11 cellular contexts compared by ENCODE assay signal in genomic region chr12:92064420-92064819, GRCh38.
DNase-seq lines count a peak whose midpoint lies in the region; ATAC-seq, FAIRE-seq and TF ChIP-seq lines count a peak whose summit lies in the region.
"Had no signal": no experiment of that assay in that cellular context is flagged by ENCODE, and none has a peak within 500 bp of the region (broad histone marks: within the 10 kb centered on the region; RNA-seq: fewer than 3 reads in every experiment).

No MANE protein-coding gene starts in this region.

- no peak for TF ChIP-seq EP300 in A549 (IDR thresholded peaks at IDR 0.05)

- H3K9me3 ChIP-seq in A549 (no peaks in the 10 kb centered on the region), neuronal stem cell (replicated peaks in 1 of 2; ENCODE audit: control insufficient read depth in 2 of 2, insufficient read depth in 1 of 2, low read depth in 1 of 2, low read length in 2 of 2) (peaks cover 0 to 8% of the 10 kb centered on the region in 2 donors), WERI-Rb-1 (ENCODE audit: severe bottlenecking) (no peaks in the 10 kb centered on the region)

- H3K9ac ChIP-seq in neuronal stem cell (ENCODE audit: low read depth, low read length, poor library complexity), result no peak overlapping the region

- CTCF ChIA-PET in A549 (lab: Yijun Ruan, JAX), result interaction anchor here (2.0 kb wide), 1 partner anchor 682 kb away, joined by 6 read pairs; no protein-coding TSS in a partner anchor
- CTCF ChIA-PET in activated CD4-positive, alpha-beta T cell treated with anti-CD3 and anti-CD28 coated beads, Interleukin-2, amount 10 ng/mL, durations not matched to agents 7 days and 5 days (lab: Charles Lee), result no interaction called here

- H3K4me1 ChIP-seq in A549, result peaks cover 61% of the 10 kb centered on the region
- peaks cover 0 to 7% of the 10 kb centered on the region in 2 donors for H3K4me1 ChIP-seq in neuronal stem cell (ENCODE audit: control insufficient read depth in 2 of 2, insufficient read depth in 1 of 2, low read depth in 1 of 2, low read length in 2 of 2)

- H3K27ac ChIP-seq in A549, result peak overlapping the region; percentile 73 to 82
- no peak overlapping the region for H3K27ac ChIP-seq in neuronal stem cell (replicated peaks; ENCODE audit: low read length)
- no peak overlapping the region for H3K27ac ChIP-seq in WERI-Rb-1

- peak in 1 of 2 experiments; percentile 49 for DNase-seq in A549 (ENCODE audit: low read depth in 1 of 2, low spot score in 1 of 2)
- peak; percentile 46 for DNase-seq in SHP77 treated with DMSO at 0.1 percent for 48 hours (lab: John Stamatoyannopoulos, UW)
- DNase-seq in left lobe of liver (ENCODE audit: low spot score), result no peak
- no peak for DNase-seq in effector CD8-positive, alpha-beta T cell (lab: John Stamatoyannopoulos, UW)
- DNase-seq in neuronal stem cell (ENCODE audit: low spot score), result no peak
- DNase-seq in WERI-Rb-1, result no peak
- DNase-seq in activated CD4-positive, alpha-beta T cell treated with anti-CD3 and anti-CD28 coated beads, Interleukin-2, amount 10 ng/mL, durations not matched to agents 7 days and 5 days, result no peak
- DNase-seq: Kasumi-1, mesendoderm had no signal

- no peak overlapping the region for H3K14ac ChIP-seq in neuronal stem cell (ENCODE audit: low read length)

- no peak overlapping the region for H3K4me3 Mint-ChIP-seq in activated CD4-positive, alpha-beta T cell treated with anti-CD3 and anti-CD28 coated beads, Interleukin-2, amount 10 ng/mL, durations not matched to agents 7 days and 5 days

- H2BK15ac ChIP-seq in neuronal stem cell (ENCODE audit: low read length), result no peak overlapping the region

- H4K91ac ChIP-seq in neuronal stem cell (ENCODE audit: low read depth, low read length, poor library complexity), result no peak overlapping the region

- FAIRE-seq in A549 (lab: Jason Lieb, UNC), result peak; percentile 61
- FAIRE-seq: astrocyte had no signal

- no peak overlapping the region for H2BK12ac ChIP-seq in neuronal stem cell (ENCODE audit: low read length)

- no peaks in the 10 kb centered on the region for H3K79me1 ChIP-seq in neuronal stem cell (ENCODE audit: low read depth, low read length)

- no peak overlapping the region for H4K8ac ChIP-seq in neuronal stem cell (ENCODE audit: low read depth, low read length)

- ATAC-seq in A549 (peak; percentile 8 to 35; a peak in 2 of 6 replicates), GM18909 (IDR thresholded peaks at IDR 0.05; ENCODE audit: poor library complexity, unreplicated experiment) (peak; percentile 11), left lobe of liver (peak; percentile 50)

- H3K9me3 Mint-ChIP-seq in activated CD4-positive, alpha-beta T cell treated with anti-CD3 and anti-CD28 coated beads, Interleukin-2, amount 10 ng/mL, durations not matched to agents 7 days and 5 days, result peaks cover 9% of the 10 kb centered on the region

- H3K27me3 ChIP-seq in neuronal stem cell (ENCODE audit: control insufficient read depth in 3 of 3, insufficient read depth in 3 of 3, low read depth in 1 of 3, low read length in 3 of 3) (no peaks in the 10 kb centered on the region), WERI-Rb-1 (ENCODE audit: insufficient read depth, low read depth, severe bottlenecking) (no peaks in the 10 kb centered on the region)

- TF ChIP-seq CTCF in A549 (IDR thresholded peaks at IDR 0.05), result no peak
- TF ChIP-seq CTCF in WERI-Rb-1 (IDR thresholded peaks at IDR 0.05; ENCODE audit: low read depth, low read length), result no peak

- no peak overlapping the region for H3K18ac ChIP-seq in neuronal stem cell (ENCODE audit: low read length)

- H3K36me3 ChIP-seq in neuronal stem cell (replicated peaks in 1 of 2; ENCODE audit: control insufficient read depth in 2 of 2, insufficient read depth in 2 of 2, low read length in 2 of 2) (no peaks in the 10 kb centered on the region), WERI-Rb-1 (no peaks in the 10 kb centered on the region)

- no peak overlapping the region for H3K23ac ChIP-seq in neuronal stem cell (ENCODE audit: low read depth, low read length, poor library complexity)

- H3K4ac ChIP-seq in neuronal stem cell (ENCODE audit: low read length), result no peak overlapping the region

- H2AK5ac ChIP-seq in neuronal stem cell (ENCODE audit: low read depth, low read length), result no peak overlapping the region

- H2AFZ ChIP-seq in neuronal stem cell (ENCODE audit: low read length), result no peak overlapping the region

- H2BK5ac ChIP-seq in neuronal stem cell (ENCODE audit: low read length), result no peak overlapping the region

- H3K27me3 Mint-ChIP-seq in activated CD4-positive, alpha-beta T cell treated with anti-CD3 and anti-CD28 coated beads, Interleukin-2, amount 10 ng/mL, durations not matched to agents 7 days and 5 days, result no peaks in the 10 kb centered on the region

- peak overlapping the region; percentile 77 for H3K4me2 ChIP-seq in A549
- no peak overlapping the region for H3K4me2 ChIP-seq in neuronal stem cell (ENCODE audit: insufficient read depth, low read length, poor library complexity, severe bottlenecking)

- peaks cover 8% of the 10 kb centered on the region for H3K36me3 Mint-ChIP-seq in activated CD4-positive, alpha-beta T cell treated with anti-CD3 and anti-CD28 coated beads, Interleukin-2, amount 10 ng/mL, durations not matched to agents 7 days and 5 days (ENCODE audit: low read depth)

- H2BK120ac ChIP-seq in neuronal stem cell (ENCODE audit: low read depth, low read length), result no peak overlapping the region

- no peak overlapping the region for H3K27ac Mint-ChIP-seq in activated CD4-positive, alpha-beta T cell treated with anti-CD3 and anti-CD28 coated beads, Interleukin-2, amount 10 ng/mL, durations not matched to agents 7 days and 5 days

- H3K4me1 Mint-ChIP-seq in activated CD4-positive, alpha-beta T cell treated with anti-CD3 and anti-CD28 coated beads, Interleukin-2, amount 10 ng/mL, durations not matched to agents 7 days and 5 days, result peaks cover 24% of the 10 kb centered on the region

- no peak for TF ChIP-seq POLR2A in A549 (IDR thresholded peaks at IDR 0.05; ENCODE audit: low read length)

- H3K4me3 ChIP-seq in A549, result peak overlapping the region; percentile 20; the same call in 1 of the 3 replicates
- no peak overlapping the region for H3K4me3 ChIP-seq in neuronal stem cell (ENCODE audit: low read length in 2 of 2)
- H3K4me3 ChIP-seq in WERI-Rb-1 (ENCODE audit: low read depth, low read length), result no peak overlapping the region

- WGBS in A549 (ENCODE audit: missing lambda C conversion rate), result 37% methylated on average over 1 of the region's 1 CpG
- no CpG with 5 or more reads among the region's 1 CpG for WGBS in neuronal stem cell (ENCODE audit: extremely low coverage in 2 of 2, insufficient read length in 2 of 2, insufficient replicate concordance in 1 of 2), 2 donors

- POLR2A ChIA-PET in A549 (lab: Yijun Ruan, JAX), result interaction anchor here (1.3 to 1.5 kb wide), 2 partner anchors 79 to 81 kb away, joined by 3 to 4 read pairs; partner anchors contain the start of gene BTG1
- POLR2A ChIA-PET in activated CD4-positive, alpha-beta T cell treated with anti-CD3 and anti-CD28 coated beads, Interleukin-2, amount 10 ng/mL, durations not matched to agents 7 days and 5 days (lab: Charles Lee), result interaction anchor here (0.6 kb wide), 1 partner anchor 52 kb away, joined by 4 read pairs; no protein-coding TSS in a partner anchor

- no peak for TF ChIP-seq RAD21 in A549 (conservative IDR thresholded peaks at IDR 0.05 in 1 of 2, IDR thresholded peaks at IDR 0.05 in 1 of 2)

TF ChIP-seq in A549, 52 proteins besides CTCF, POLR2A, EP300 and RAD21:
- TF ChIP-seq HDAC2 (IDR thresholded peaks at IDR 0.05), result no peak
- TF ChIP-seq REST (IDR thresholded peaks at IDR 0.05), result 0 out of 2 replicates have a peak, but pooled peaks have one; percentile 28
TF ChIP-seq in A549: peak in this region for 1.

Comparison
In these comparisons a context has a peak if more than half of its experiments do, and no peak if none do; other contexts are left out.
1. H3K27ac ChIP-seq: peak in A549 (2 of 2); none in neuronal stem cell (single experiment) and WERI-Rb-1 (single experiment).
2. Peak in every context shown above with its lines, with median percentiles within 50 percentile points of each other: ATAC-seq.